ENCODE assay signal across 9 cellular contexts in genomic region chr4:83569967-83570366, GRCh38.
DNase-seq lines count a peak whose midpoint lies in the region; ATAC-seq lines count a peak whose summit lies in the region.
"Had no signal": no experiment of that assay in that cellular context is flagged by ENCODE, and none has a peak within 500 bp of the region (broad histone marks: within the 10 kb centered on the region; RNA-seq: fewer than 3 reads in every experiment).

No MANE protein-coding gene starts in this region.

- H3K36me3 Mint-ChIP-seq in stimulated activated memory B cell treated with anti-CD40 and anti-IgM and Interleukin-4, amounts not matched to agents 10 μg/mL and 1 μg/mL and 100 μg/mL, for 72 hours, result no peaks in the 10 kb centered on the region

- peaks cover 20% of the 10 kb centered on the region for H3K4me1 Mint-ChIP-seq in stimulated activated memory B cell treated with anti-CD40 and anti-IgM and Interleukin-4, amounts not matched to agents 10 μg/mL and 1 μg/mL and 100 μg/mL, for 72 hours

- no peak overlapping the region for H3K27ac Mint-ChIP-seq in stimulated activated memory B cell treated with anti-CD40 and anti-IgM and Interleukin-4, amounts not matched to agents 10 μg/mL and 1 μg/mL and 100 μg/mL, for 72 hours

- peak; percentile 93 for ATAC-seq in GM19351 (IDR thresholded peaks at IDR 0.05; ENCODE audit: unreplicated experiment)
- ATAC-seq in HG03103 (IDR thresholded peaks at IDR 0.05; ENCODE audit: low read depth, unreplicated experiment), result peak; percentile 94
- peak; percentile 95 for ATAC-seq in stimulated activated memory B cell treated with anti-CD40 and anti-IgM and Interleukin-4, amounts not matched to agents 10 μg/mL and 1 μg/mL and 100 μg/mL, for 72 hours

- H3K27me3 Mint-ChIP-seq in stimulated activated memory B cell treated with anti-CD40 and anti-IgM and Interleukin-4, amounts not matched to agents 10 μg/mL and 1 μg/mL and 100 μg/mL, for 72 hours, result no peaks in the 10 kb centered on the region

- H3K4me3 Mint-ChIP-seq in stimulated activated memory B cell treated with anti-CD40 and anti-IgM and Interleukin-4, amounts not matched to agents 10 μg/mL and 1 μg/mL and 100 μg/mL, for 72 hours, result no peak overlapping the region

- peak; percentile 97 for DNase-seq in SIG-M5 (lab: John Stamatoyannopoulos, UW)
- no peak for DNase-seq in dedifferentiated amniotic fluid mesenchymal stem cell (ENCODE audit: extremely low spot score)
- no peak for DNase-seq in NCI-H82 treated with DMSO at 0.1 percent for 48 hours (lab: John Stamatoyannopoulos, UW; ENCODE audit: unreplicated experiment)
- no peak for DNase-seq in superior temporal gyrus (ENCODE audit: extremely low spot score)
- DNase-seq: caudate nucleus; NK-92 treated with Interleukin-12 subunit alpha and Interleukin-12 subunit beta, amount 100 ng/mL, for 24 hours had no signal

- no peaks in the 10 kb centered on the region for H3K9me3 Mint-ChIP-seq in stimulated activated memory B cell treated with anti-CD40 and anti-IgM and Interleukin-4, amounts not matched to agents 10 μg/mL and 1 μg/mL and 100 μg/mL, for 72 hours
